In the genomic region with DNA sequence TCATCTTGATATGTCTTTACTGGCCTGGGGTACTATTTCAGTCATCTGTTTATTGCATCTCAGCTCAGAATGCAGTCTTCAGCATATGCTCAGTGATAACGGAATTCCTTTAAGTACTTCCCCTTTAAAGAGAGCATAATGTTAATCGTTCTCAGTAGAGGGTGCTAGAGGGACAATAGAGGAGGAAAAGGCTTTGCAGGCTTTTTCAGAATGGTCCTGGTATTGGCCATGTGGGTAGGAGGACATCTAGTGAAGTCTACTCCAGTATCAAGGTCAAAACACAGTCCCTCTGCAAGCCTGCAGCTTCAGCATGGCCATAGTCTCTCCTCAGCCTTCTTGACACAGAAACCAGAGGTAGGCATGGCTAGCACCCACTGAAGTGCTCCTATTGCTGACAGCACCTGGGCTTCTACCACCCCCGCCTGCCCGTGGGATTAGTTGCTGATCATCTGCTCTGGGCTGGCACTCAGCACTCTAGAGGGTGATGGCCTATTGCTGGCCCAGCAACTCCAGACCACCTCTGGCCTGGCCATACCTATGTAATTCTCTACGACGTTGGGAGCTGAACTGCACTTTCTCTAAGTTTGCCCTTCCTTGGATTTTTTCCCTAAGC, we compare ENCODE assay signal across 12 cellular contexts.
DNase-seq lines count a peak whose midpoint lies in the region; ATAC-seq and TF ChIP-seq lines count a peak whose summit lies in the region.
"Had no signal": no experiment of that assay in that cellular context is flagged by ENCODE, and none has a peak within 500 bp of the region (broad histone marks: within the 10 kb centered on the region; RNA-seq: fewer than 3 reads in every experiment).

No MANE protein-coding gene starts in this region.

- peak; percentile 37 for ATAC-seq in stimulated activated naive CD8-positive, alpha-beta T cell treated with anti-CD3 and anti-CD28 coated beads, Interleukin-15, amount 100 ng/mL, for 72 hours
- ATAC-seq in stimulated activated naive CD8-positive, alpha-beta T cell treated with anti-CD3 and anti-CD28 coated beads, Interleukin-15, Interleukin-2, amounts not matched to agents 100 U/mL and 50 U/mL, for 24 hours: no peak
- no peak for ATAC-seq in GM21381 (IDR thresholded peaks at IDR 0.05; ENCODE audit: unreplicated experiment)
- no peak for ATAC-seq in HG03565 (IDR thresholded peaks at IDR 0.05; ENCODE audit: unreplicated experiment)
- ATAC-seq in heart left ventricle: no peak

- no peaks in the 10 kb centered on the region for H4K20me1 ChIP-seq in Loucy (ENCODE audit: insufficient read depth, low read length, poor library complexity, severe bottlenecking)

- intact Hi-C loops in dorsolateral prefrontal cortex (cut with DNase I) (loop anchor here (5.0 to 10.0 kb wide), 3 partner anchors 146 to 651 kb away; no protein-coding TSS in a partner anchor), heart left ventricle (cut with DNase I) (no loop called here)

- H3K4me1 ChIP-seq in Loucy (ENCODE audit: insufficient read depth, low read length, poor library complexity, severe bottlenecking) (peaks cover 4% of the 10 kb centered on the region), heart left ventricle (peaks cover 0 to 12% (median 0%) of the 10 kb centered on the region in 12 donors)
- H3K4me1 ChIP-seq: Caco-2 had no signal

- no peaks in the 10 kb centered on the region for H3K9me2 ChIP-seq in Loucy (replicated peaks; ENCODE audit: low read depth, low read length)

- H3K36me3 ChIP-seq in Loucy (ENCODE audit: insufficient read depth, low read length): no peaks in the 10 kb centered on the region
- no peaks in the 10 kb centered on the region for H3K36me3 ChIP-seq in heart left ventricle

- H3K79me2 ChIP-seq in Loucy (ENCODE audit: insufficient read depth, low read length): no peaks in the 10 kb centered on the region

- H3K9me3 ChIP-seq in Loucy (ENCODE audit: insufficient read depth, low read depth, low read length) (no peaks in the 10 kb centered on the region), heart left ventricle (no peaks in the 10 kb centered on the region)
- H3K9me3 ChIP-seq: Caco-2 had no signal

- WGBS in heart left ventricle, 4 donors: 63 to 68% (median 65%) methylated on average over 6 of the region's 6 CpGs

- no peaks in the 10 kb centered on the region for H3K36me3 Mint-ChIP-seq in HFFc6 (ENCODE audit: low read depth)

- no peaks in the 10 kb centered on the region for H3F3A ChIP-seq in Loucy (ENCODE audit: low read depth)

- no peaks in the 10 kb centered on the region for H3K27me3 Mint-ChIP-seq in stimulated activated naive CD8-positive, alpha-beta T cell treated with anti-CD3 and anti-CD28 coated beads, Interleukin-15, amount 100 ng/mL, for 72 hours
- H3K27me3 Mint-ChIP-seq in HFFc6 (ENCODE audit: insufficient read depth): no peaks in the 10 kb centered on the region

- no peak overlapping the region for H3K9ac ChIP-seq in Loucy (ENCODE audit: low read depth, low read length, poor library complexity, severe bottlenecking)

- no peak for TF ChIP-seq POLR2A in heart left ventricle (IDR thresholded peaks at IDR 0.05)

- H3K4me2 ChIP-seq in Loucy (ENCODE audit: low read depth, low read length, poor library complexity, severe bottlenecking): no peak overlapping the region

- no peak overlapping the region for H2AFZ ChIP-seq in Loucy (ENCODE audit: low read length)

- peak overlapping the region in 21 of 59 donors; percentile 1 to 78 (median 33) for H3K27ac ChIP-seq in dorsolateral prefrontal cortex
- no peak overlapping the region for H3K27ac ChIP-seq in heart left ventricle

- no peaks in the 10 kb centered on the region for H3K4me1 Mint-ChIP-seq in stimulated activated naive CD8-positive, alpha-beta T cell treated with anti-CD3 and anti-CD28 coated beads, Interleukin-15, amount 100 ng/mL, for 72 hours
- no peaks in the 10 kb centered on the region for H3K4me1 Mint-ChIP-seq in HFFc6 (ENCODE audit: low read depth)

- H3K4me3 Mint-ChIP-seq in stimulated activated naive CD8-positive, alpha-beta T cell treated with anti-CD3 and anti-CD28 coated beads, Interleukin-15, amount 100 ng/mL, for 72 hours: no peak overlapping the region
- no peak overlapping the region for H3K4me3 Mint-ChIP-seq in HFFc6

- peak; percentile 71 for TF ChIP-seq CTCF in Loucy (conservative IDR thresholded peaks at IDR 0.05; ENCODE audit: low read length)
- TF ChIP-seq CTCF in dorsolateral prefrontal cortex (IDR thresholded peaks at IDR 0.05 in 54 of 56, conservative IDR thresholded peaks at IDR 0.05 in 2 of 56; ENCODE audit: low read depth in 1 of 56, partially characterized antibody in 56 of 56): peak in 53 of 56 donors; percentile 25 to 79 (median 50)
- peak in 1 of 12 donors; percentile 8 for TF ChIP-seq CTCF in heart left ventricle (IDR thresholded peaks at IDR 0.05)
- no peak for TF ChIP-seq CTCF in HFFc6 (IDR thresholded peaks at IDR 0.05)

- H3K9me3 Mint-ChIP-seq in stimulated activated naive CD8-positive, alpha-beta T cell treated with anti-CD3 and anti-CD28 coated beads, Interleukin-15, amount 100 ng/mL, for 72 hours: no peaks in the 10 kb centered on the region
- peaks cover 47% of the 10 kb centered on the region for H3K9me3 Mint-ChIP-seq in HFFc6

- H3K4me3 ChIP-seq in Loucy (ENCODE audit: low read length, poor library complexity, severe bottlenecking): no peak overlapping the region
- no peak overlapping the region for H3K4me3 ChIP-seq in dorsolateral prefrontal cortex
- H3K4me3 ChIP-seq in heart left ventricle: no peak overlapping the region
- H3K4me3 ChIP-seq: lung had no signal

- H3K27me3 ChIP-seq in Loucy (ENCODE audit: insufficient read depth, low read length, poor library complexity, severe bottlenecking) (no peaks in the 10 kb centered on the region), dorsolateral prefrontal cortex (no peaks in the 10 kb centered on the region), heart left ventricle (no peaks in the 10 kb centered on the region)

- DNase-seq in stimulated activated naive CD8-positive, alpha-beta T cell treated with anti-CD3 and anti-CD28 coated beads, Interleukin-15, amount 100 ng/mL, for 72 hours: no peak
- DNase-seq in stimulated activated naive CD8-positive, alpha-beta T cell treated with anti-CD3 and anti-CD28 coated beads, Interleukin-15, Interleukin-2, amounts not matched to agents 100 U/mL and 50 U/mL, for 24 hours: no peak
- DNase-seq in dorsolateral prefrontal cortex (no peak), heart left ventricle (no peak), HFFc6 (no peak)
- DNase-seq: Caco-2; NCI-H1436 treated with DMSO at 0.1 percent for 48 hours; stimulated activated CD4-positive, alpha-beta T cell treated with anti-CD3 and anti-CD28 coated beads, Interleukin-12 subunit alpha, Interleukin-12 subunit beta, amount 100 ng/mL, for 4 hours had no signal

- H3K27ac Mint-ChIP-seq in stimulated activated naive CD8-positive, alpha-beta T cell treated with anti-CD3 and anti-CD28 coated beads, Interleukin-15, amount 100 ng/mL, for 72 hours: no peak overlapping the region
- no peak overlapping the region for H3K27ac Mint-ChIP-seq in HFFc6

Comparison
In these comparisons a context has a peak if more than half of its experiments do, and no peak if none do; other contexts are left out.
1. intact Hi-C loops: an anchor here in dorsolateral prefrontal cortex (5.0 to 10.0 kb wide); none called in heart left ventricle.